27 cellular contexts compared by ENCODE assay signal in the genomic region with DNA sequence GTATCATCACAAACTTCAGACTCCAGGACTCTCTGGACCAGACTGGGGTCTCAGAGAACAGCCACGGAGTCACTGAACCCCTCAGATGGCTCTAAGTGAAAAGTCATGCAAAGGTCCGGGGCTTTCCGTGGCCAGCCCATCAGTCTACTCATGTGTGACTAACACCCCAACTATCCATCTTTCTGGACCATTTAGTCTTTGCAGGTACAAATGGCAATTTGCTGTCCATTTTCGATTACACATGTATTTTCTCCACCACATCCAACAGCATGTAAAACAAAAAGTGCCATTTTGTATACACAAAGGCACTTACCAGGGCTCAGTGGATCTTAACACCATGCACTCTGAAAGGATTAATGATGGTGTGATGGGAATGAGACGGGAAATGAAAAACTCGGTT.
DNase-seq lines count a peak whose midpoint lies in the region; ATAC-seq and TF ChIP-seq lines count a peak whose summit lies in the region.
"Had no signal": no experiment of that assay in that cellular context is flagged by ENCODE, and none has a peak within 500 bp of the region (broad histone marks: within the 10 kb centered on the region; RNA-seq: fewer than 3 reads in every experiment).

No MANE protein-coding gene starts in this region.

- no peaks in the 10 kb centered on the region for H3K23me2 ChIP-seq in H9 (ENCODE audit: insufficient read length, low read depth, low read length, poor library complexity, severe bottlenecking)

- DNase-seq in GM12865 (ENCODE audit: low read depth) (peak; percentile 66), GM20000 (ENCODE audit: low spot score) (peak; percentile 24), NAMALWA (ENCODE audit: low spot score) (no peak), H9 (no peak)
- DNase-seq: Calu3, DMS153, DND-41, H7, NCI-H1092, NCI-H1436, NCI-H187, NCI-H2081 treated with DMSO at 0.1 percent for 48 hours, NCI-H2171, NCI-H226, NCI-H510A, NCI-H69, SHP77 treated with DMSO at 0.1 percent for 48 hours, T-helper 17 cell had no signal

- H3K4me1 Mint-ChIP-seq in nephron (peaks cover 35% of the 10 kb centered on the region), H9 (peaks cover 39 to 43% of the 10 kb centered on the region in 2 experiments)
- H3K4me1 Mint-ChIP-seq: B cell, T-helper 17 cell had no signal

- no peak overlapping the region for H2BK120ac ChIP-seq in H9 (ENCODE audit: low read depth, low read length, poor library complexity, severe bottlenecking)

- H3K27ac Mint-ChIP-seq in nephron (peak overlapping the region in 2 of 3 experiments; percentile 18 to 70), H9 (no peak overlapping the region)
- H3K27ac Mint-ChIP-seq: B cell, T-helper 17 cell had no signal

- no peak overlapping the region for H2BK15ac ChIP-seq in H9 (ENCODE audit: low read depth, low read length)

- H3K56ac ChIP-seq in H9 (ENCODE audit: insufficient read length, low read depth, low read length), result no peak overlapping the region

- H3K4me3 Mint-ChIP-seq in nephron, result no peak overlapping the region
- no peak overlapping the region for H3K4me3 Mint-ChIP-seq in H9
- H3K4me3 Mint-ChIP-seq: B cell, T-helper 17 cell had no signal

- no peaks in the 10 kb centered on the region; the same call in 1 of the 2 replicates for H3K27me3 ChIP-seq in H9 (ENCODE audit: insufficient read depth, low read length)

- no peak overlapping the region for H2AFZ ChIP-seq in H9 (ENCODE audit: low read length)

- no peak overlapping the region for H2BK5ac ChIP-seq in H9 (ENCODE audit: insufficient read length, low read length)

- H3K18ac ChIP-seq in H9 (ENCODE audit: insufficient read length, low read depth, low read length), result no peak overlapping the region

- no peaks in the 10 kb centered on the region for H3K9me3 ChIP-seq in H9 (ENCODE audit: control insufficient read depth, low read depth, low read length)

- peaks cover 5% of the 10 kb centered on the region; the same call in 1 of the 2 replicates for H3K4me1 ChIP-seq in H9 (ENCODE audit: insufficient read depth, low read length)

- no peak overlapping the region for H3K4ac ChIP-seq in H9 (ENCODE audit: low read depth, low read length)

- no peak overlapping the region for H2AK5ac ChIP-seq in H9 (ENCODE audit: insufficient read length, low read length)

- no peak overlapping the region for H4K5ac ChIP-seq in H9 (ENCODE audit: insufficient read length, low read depth, low read length)

- no peak overlapping the region for H3K9ac ChIP-seq in H9 (ENCODE audit: extremely low read depth, insufficient read length, low read length)
- H3K9ac ChIP-seq: KMS-11 had no signal

- no peaks in the 10 kb centered on the region for H3K9me3 Mint-ChIP-seq in nephron
- peaks cover 0 to 2% of the 10 kb centered on the region in 2 experiments; a peak in 1 of 5 replicates for H3K9me3 Mint-ChIP-seq in H9

- no peak overlapping the region for H3K23ac ChIP-seq in H9 (ENCODE audit: insufficient read length, low read depth, low read length)

- H3K4me2 ChIP-seq in H9 (ENCODE audit: insufficient read depth, insufficient read length, low read length), result no peak overlapping the region
- H3K4me2 ChIP-seq: KMS-11 had no signal

- H4K91ac ChIP-seq in H9 (ENCODE audit: insufficient read length, low read depth, low read length), result no peak overlapping the region

- no peak overlapping the region for H3K4me3 ChIP-seq in GM12865 (ENCODE audit: low read depth, low read length)
- H3K4me3 ChIP-seq: SK-N-MC had no signal

- H3K79me2 ChIP-seq in H9 (ENCODE audit: insufficient read depth, low read length), result no peaks in the 10 kb centered on the region

- no CpG with 5 or more reads among the region's 6 CpGs for WGBS in H9 (ENCODE audit: extremely low coverage, insufficient read length, low lambda C conversion rate)

- no peak overlapping the region for H4K8ac ChIP-seq in H9 (replicated peaks; ENCODE audit: insufficient read length, low read depth, low read length)

- H3K14ac ChIP-seq in H9 (ENCODE audit: insufficient read depth, low read length), result no peak overlapping the region

- no peaks in the 10 kb centered on the region for H3K79me1 ChIP-seq in H9 (ENCODE audit: insufficient read depth, low read depth, low read length, poor library complexity, severe bottlenecking)

- H3K36me3 Mint-ChIP-seq in nephron (ENCODE audit: low read depth), result no peaks in the 10 kb centered on the region
- peaks cover 4 to 14% (median 7%) of the 10 kb centered on the region in 3 experiments; a peak in 5 of 7 replicates for H3K36me3 Mint-ChIP-seq in H9 (ENCODE audit: insufficient read depth in 1 of 3, low read depth in 3 of 3)

- H2BK12ac ChIP-seq in H9 (ENCODE audit: insufficient read length, low read depth, low read length), result no peak overlapping the region

- no peak overlapping the region for H3K27ac ChIP-seq in H9 (ENCODE audit: insufficient read length, low read depth, low read length)
- H3K27ac ChIP-seq: C4-2B, KMS-11, SK-N-MC had no signal

- ATAC-seq in SK-N-SH treated with all-trans-retinoic acid at 6 μM for 48 hours, result peak; percentile 15; the same call in 1 of the 3 replicates
- ATAC-seq in GM19395 (IDR thresholded peaks at IDR 0.05; ENCODE audit: unreplicated experiment), result no peak
- ATAC-seq in GM21360 (IDR thresholded peaks at IDR 0.05; ENCODE audit: unreplicated experiment), result no peak
- ATAC-seq: Panc1, T-helper 17 cell had no signal

- H2BK20ac ChIP-seq in H9 (ENCODE audit: low read depth, low read length, poor library complexity, severe bottlenecking), result no peak overlapping the region

- TF ChIP-seq CTCF in GM12865 (IDR thresholded peaks at IDR 0.05; ENCODE audit: insufficient read depth, low read depth, low read length, missing control alignments) (no peak), GM20000 (IDR thresholded peaks at IDR 0.05; ENCODE audit: extremely low read depth, missing control alignments) (no peak), nephron (IDR thresholded peaks at IDR 0.05; ENCODE audit: unreplicated experiment in 3 of 3) (no peak), H9 (conservative IDR thresholded peaks at IDR 0.05) (no peak)

- no peak overlapping the region for H3T11ph ChIP-seq in H9 (ENCODE audit: low read length)

- no peaks in the 10 kb centered on the region for H4K20me1 ChIP-seq in H9 (ENCODE audit: control insufficient read depth, insufficient read depth, insufficient read length)

- H3K27me3 Mint-ChIP-seq in nephron (ENCODE audit: low read depth) (peaks cover 4% of the 10 kb centered on the region), H9 (ENCODE audit: low read depth) (peaks cover 9% of the 10 kb centered on the region)
- H3K27me3 Mint-ChIP-seq: B cell, T-helper 17 cell had no signal

TF ChIP-seq in SK-N-SH treated with all-trans-retinoic acid at 6 μM for 48 hours, 23 proteins besides CTCF, POLR2A, EP300 and RAD21:
- TF ChIP-seq ISL1 (CRISPR knock-in tag; IDR thresholded peaks at IDR 0.05), result no peak

Comparison
In these comparisons a context has a peak if more than half of its experiments do, and no peak if none do; other contexts are left out.
1. DNase-seq: peak in GM12865 (single experiment) and GM20000 (single experiment); none in NAMALWA (single experiment) and H9 (single experiment).
2. H3K27ac Mint-ChIP-seq: peak in nephron (2 of 3); none in H9 (0 of 3).